8 cellular contexts compared by ENCODE assay signal in genomic region chr7:96709381-96710228, GRCh38.
DNase-seq lines count a peak whose midpoint lies in the region; TF ChIP-seq lines count a peak whose summit lies in the region.

TSS of gene SEM1 (minus strand) at chr7:96709846. CDS start at chr7:96709763, 83 bp downstream.

- H2AFZ ChIP-seq in neuron (ENCODE audit: low read depth, low read length), result peak within 1 kb of the TSS; percentile 93

- TF ChIP-seq CTCF in LNCaP clone FGC (IDR thresholded peaks at IDR 0.05; ENCODE audit: control insufficient read depth, extremely low read depth, insufficient read depth), result no peak

- H3K4me1 ChIP-seq in neuron (ENCODE audit: insufficient read depth, low read length) (peaks cover 10% of the 10 kb centered on the region), subcutaneous abdominal adipose tissue (ENCODE audit: control insufficient read depth in 5 of 5, insufficient read depth in 5 of 5, low read length in 5 of 5) (peaks cover 0 to 22% (median 20%) of the 10 kb centered on the region in 5 donors)

- H3K9me3 ChIP-seq in neuron (ENCODE audit: low read length), result peaks cover 7% of the 10 kb centered on the region
- peaks cover 0 to 11% (median 7%) of the 10 kb centered on the region in 5 donors for H3K9me3 ChIP-seq in subcutaneous abdominal adipose tissue (ENCODE audit: control insufficient read depth in 5 of 5, low read length in 5 of 5)

- no peaks in the 10 kb centered on the region for H3K27me3 ChIP-seq in neuron (ENCODE audit: insufficient read depth, low read length)
- peaks cover 0 to 3% (median 0%) of the 10 kb centered on the region in 5 donors for H3K27me3 ChIP-seq in subcutaneous abdominal adipose tissue (ENCODE audit: control insufficient read depth in 5 of 5, insufficient read depth in 4 of 5, low read length in 5 of 5)

- DNase-seq in ELR (ENCODE audit: low read depth), result peak; percentile 86
- peak; percentile 36 for DNase-seq in GOT3 (lab: John Stamatoyannopoulos, UW)
- DNase-seq in LNCaP clone FGC (ENCODE audit: low read depth), result peak; percentile 69
- DNase-seq in SHP77 treated with DMSO at 0.1 percent for 48 hours (lab: John Stamatoyannopoulos, UW), result peak; percentile 63
- peak; percentile 35 for DNase-seq in activated gamma-delta T cell treated with anti-CD3 and anti-CD28 coated beads, Interleukin-2, amount 50 U/mL, for 16 hours (ENCODE audit: low read depth)
- peak; percentile 76 for DNase-seq in foreskin melanocyte

- peak within 1 kb of the TSS; percentile 82 to 99 (median 99) for H3K9ac ChIP-seq in subcutaneous abdominal adipose tissue (ENCODE audit: low read length in 5 of 5)

- H3K27ac ChIP-seq in subcutaneous abdominal adipose tissue (ENCODE audit: low read depth, low read length), result peak within 1 kb of the TSS; percentile 96

- H3K36me3 ChIP-seq in neuron (ENCODE audit: insufficient read depth, low read length), result peaks cover 18% of the 10 kb centered on the region
- peaks cover 0 to 3% (median 0%) of the 10 kb centered on the region in 5 donors for H3K36me3 ChIP-seq in subcutaneous abdominal adipose tissue (ENCODE audit: control insufficient read depth in 5 of 5, insufficient read depth in 5 of 5, low read length in 5 of 5)

- peak within 1 kb of the TSS; percentile 95 for H3K4me3 ChIP-seq in LNCaP clone FGC (ENCODE audit: low read depth, low read length)
- H3K4me3 ChIP-seq in neuron (ENCODE audit: low read length), result peak within 1 kb of the TSS; percentile 97
- peak within 1 kb of the TSS; percentile 75 to 98 (median 97) for H3K4me3 ChIP-seq in subcutaneous abdominal adipose tissue (ENCODE audit: low read depth in 1 of 5, low read length in 5 of 5)

Comparison
In these comparisons a context has a peak if more than half of its experiments do, and no peak if none do; other contexts are left out.
1. Peak in every context shown above with its lines: DNase-seq, H3K4me3 ChIP-seq and H3K27ac ChIP-seq.
2. DNase-seq: peak in every context shown above with its lines; median percentile 86 in ELR; 76 in foreskin melanocyte; 69 in LNCaP clone FGC; 63 in SHP77 treated with DMSO at 0.1 percent for 48 hours; 36 in GOT3; 35 in activated gamma-delta T cell treated with anti-CD3 and anti-CD28 coated beads, Interleukin-2, amount 50 U/mL, for 16 hours.